ENCODE assay signal across 8 cellular contexts in genomic region chr12:100900808-100901207, GRCh38.
"Had no signal": no experiment of that assay in that cellular context is flagged by ENCODE, and none has a peak within 500 bp of the region (broad histone marks: within the 10 kb centered on the region; RNA-seq: fewer than 3 reads in every experiment).

No MANE protein-coding gene starts in this region.

- H3K4me3 Mint-ChIP-seq: IgD-negative memory B cell had no signal

- H3K4me1 Mint-ChIP-seq: IgD-negative memory B cell had no signal

- FAIRE-seq: HTR-8/SVneo, K562 had no signal

- H3K4me2 ChIP-seq: KMS-11 had no signal

- H3K9ac ChIP-seq: KMS-11 had no signal

- H3K27ac Mint-ChIP-seq: IgD-negative memory B cell had no signal

- H3K27ac ChIP-seq: HL-60, KMS-11 had no signal

- ATAC-seq: K562 had no signal

- H3K4me3 ChIP-seq: K562 had no signal

- H3K36me3 Mint-ChIP-seq: IgD-negative memory B cell had no signal

- DNase-seq: IMR-90, KBM-7, KG1 had no signal
